In the genomic region with DNA sequence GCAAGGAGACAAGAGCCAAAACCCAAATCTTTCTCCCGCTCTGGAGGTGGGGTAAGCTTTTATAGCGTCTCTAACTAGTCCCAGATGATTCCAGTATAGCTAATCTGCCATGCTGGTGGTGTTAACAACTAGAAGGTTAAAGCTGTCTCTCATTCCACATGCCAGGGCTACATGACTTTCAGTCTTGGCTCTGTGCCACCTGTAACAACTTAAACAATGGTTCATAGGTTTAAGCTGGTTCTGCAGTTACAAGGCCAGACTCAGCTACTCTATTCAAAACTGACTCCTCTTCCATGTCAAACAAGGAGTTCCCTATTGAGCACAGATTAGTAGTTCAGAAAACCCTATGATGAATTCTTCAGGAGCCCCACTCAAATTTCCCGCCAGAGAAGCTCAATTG, we compare ENCODE assay signal across 22 cellular contexts.
"Had no signal": no experiment of that assay in that cellular context is flagged by ENCODE, and none has a peak within 500 bp of the region (broad histone marks: within the 10 kb centered on the region; RNA-seq: fewer than 3 reads in every experiment).

No MANE protein-coding gene starts in this region.

- H3K36me3 ChIP-seq: gastrocnemius medialis, thoracic aorta, vagina had no signal

- H3K4me3 ChIP-seq: gastrocnemius medialis, thoracic aorta, vagina had no signal

- H3K79me2 ChIP-seq: parathyroid adenoma had no signal

- H3K9me3 ChIP-seq: gastrocnemius medialis, thoracic aorta, vagina had no signal

- DNase-seq: activated B cell treated with CpG ODN at 0.5 μM for 24 hours; activated CD4-positive, alpha-beta T cell treated with anti-CD3 and anti-CD28 coated beads for 36 hours; activated CD4-positive, alpha-beta T cell treated with anti-CD3 and anti-CD28 coated beads, Interleukin-2, amount 50 U/mL, for 4 hours; activated naive CD4-positive, alpha-beta T cell treated with Interleukin-2 at 50 U/mL for 16 hours; activated naive CD8-positive, alpha-beta T cell treated with anti-CD3 and anti-CD28 coated beads for 36 hours; activated T-cell treated with anti-CD3 and anti-CD28 coated beads, Interleukin-2, amount 50 U/mL, for 48 hours; cerebellar nuclear complex; effector CD8-positive, alpha-beta T cell; gastrocnemius medialis; head of caudate nucleus; islet precursor cell; left cardiac atrium; mesenchymal stem cell; nephron progenitor cell; stimulated activated CD4-positive, alpha-beta T cell treated with anti-CD3 and anti-CD28 coated beads, Interleukin-4, amount 100 ng/mL, for 24 hours; stimulated activated naive CD4-positive, alpha-beta T cell treated with Interleukin-2 at 50 U/mL for 16 hours; T-helper 17 cell had no signal

- H3K27me3 ChIP-seq: gastrocnemius medialis, vagina had no signal

- H2AFZ ChIP-seq: parathyroid adenoma had no signal

- H3K27ac ChIP-seq: gastrocnemius medialis, parathyroid adenoma, thoracic aorta, vagina had no signal

- H3K36me3 Mint-ChIP-seq: activated naive CD8-positive, alpha-beta T cell treated with anti-CD3 and anti-CD28 coated beads for 36 hours had no signal

- ATAC-seq: activated CD4-positive, alpha-beta T cell treated with anti-CD3 and anti-CD28 coated beads for 36 hours; esophagus mucosa; gastrocnemius medialis; left cardiac atrium; T-helper 17 cell had no signal

- H3K4me1 ChIP-seq: gastrocnemius medialis had no signal

- H3K4me3 Mint-ChIP-seq: activated B cell treated with CpG ODN at 0.5 μM for 24 hours; activated CD4-positive, alpha-beta T cell treated with anti-CD3 and anti-CD28 coated beads for 36 hours; activated naive CD8-positive, alpha-beta T cell treated with anti-CD3 and anti-CD28 coated beads for 36 hours; nephron progenitor cell; T-helper 17 cell; type B pancreatic cell had no signal

- H3K4me1 Mint-ChIP-seq: activated B cell treated with CpG ODN at 0.5 μM for 24 hours; activated CD4-positive, alpha-beta T cell treated with anti-CD3 and anti-CD28 coated beads for 36 hours; nephron progenitor cell; T-helper 17 cell had no signal

- H3K27ac Mint-ChIP-seq: activated B cell treated with CpG ODN at 0.5 μM for 24 hours; activated CD4-positive, alpha-beta T cell treated with anti-CD3 and anti-CD28 coated beads for 36 hours; activated naive CD8-positive, alpha-beta T cell treated with anti-CD3 and anti-CD28 coated beads for 36 hours; nephron progenitor cell; T-helper 17 cell; type B pancreatic cell had no signal

- H3K27me3 Mint-ChIP-seq: type B pancreatic cell had no signal

- H3K9me3 Mint-ChIP-seq: activated B cell treated with CpG ODN at 0.5 μM for 24 hours; activated naive CD8-positive, alpha-beta T cell treated with anti-CD3 and anti-CD28 coated beads for 36 hours; nephron progenitor cell; type B pancreatic cell had no signal

- H3K9ac ChIP-seq: parathyroid adenoma had no signal
